ENCODE assay signal across 1 cellular context in genomic region chr20:13784893-13785715, GRCh38.
A peak's percentile ranks its signal among the peaks of the same experiment; 100 is the strongest.
TF ChIP-seq lines count a peak whose summit lies in the region.

TSS of gene ESF1 (minus strand) at chr20:13784919. CDS start at chr20:13783140, 1,779 bp downstream.
TSS of gene NDUFAF5 (plus strand) at chr20:13785028. CDS start at chr20:13785069, 41 bp downstream.

TF ChIP-seq in K562, 482 proteins besides CTCF, POLR2A, EP300 and RAD21 (continued from another document and continues in another):
- TF ChIP-seq CHD7 (IDR thresholded peaks at IDR 0.05; ENCODE audit: low read depth, low read length), result no peak
- TF ChIP-seq MED1 (CRISPR knock-in tag; IDR thresholded peaks at IDR 0.05; ENCODE audit: borderline replicate concordance), result no peak
- TF ChIP-seq RBM25 (IDR thresholded peaks at IDR 0.05; ENCODE audit: low read depth, low read length, severe bottlenecking), result no peak
- TF ChIP-seq RCOR1 (IDR thresholded peaks at IDR 0.05; ENCODE audit: borderline replicate concordance in 1 of 2, low read depth in 2 of 2, low read length in 2 of 2), result peak in 1 of 2 experiments; percentile 49; a peak in 1 of 4 replicates
- TF ChIP-seq ATF3 (IDR thresholded peaks at IDR 0.05), result no peak
- TF ChIP-seq ATF3 (CRISPR knock-in tag; conservative IDR thresholded peaks at IDR 0.05), result no peak
- TF ChIP-seq GTF2F1 (IDR thresholded peaks at IDR 0.05; ENCODE audit: low read depth, low read length), result no peak
- peak; percentile 29 for TF ChIP-seq HMGN3 (IDR thresholded peaks at IDR 0.05; ENCODE audit: borderline replicate concordance, extremely low read depth, insufficient read length, low read depth, low read length)
- TF ChIP-seq TRIM24 (IDR thresholded peaks at IDR 0.05), result peak in 1 of 2 experiments; percentile 32; a peak in 1 of 4 replicates
- no peak for TF ChIP-seq ZFP91 (CRISPR knock-in tag; IDR thresholded peaks at IDR 0.05)
- TF ChIP-seq PCBP2 (IDR thresholded peaks at IDR 0.05; ENCODE audit: low read depth, low read length, poor library complexity, severe bottlenecking), result no peak
- no peak for TF ChIP-seq IRF1 (CRISPR knock-in tag; IDR thresholded peaks at IDR 0.05; ENCODE audit: borderline replicate concordance)
- no peak for TF ChIP-seq RBM15 (IDR thresholded peaks at IDR 0.05; ENCODE audit: insufficient read depth, low read length)
- TF ChIP-seq ARHGAP35 (IDR thresholded peaks at IDR 0.05; ENCODE audit: partially characterized antibody), result no peak
- no peak for TF ChIP-seq PHTF2 (CRISPR knock-in tag; IDR thresholded peaks at IDR 0.05)
- no peak for TF ChIP-seq ZNF449 (CRISPR knock-in tag; IDR thresholded peaks at IDR 0.05)
- no peak for TF ChIP-seq MYNN (IDR thresholded peaks at IDR 0.05)
- no peak for TF ChIP-seq MYNN (CRISPR knock-in tag; IDR thresholded peaks at IDR 0.05)
- peak; percentile 82 for TF ChIP-seq L3MBTL2 (IDR thresholded peaks at IDR 0.05)
- TF ChIP-seq ILF3 (IDR thresholded peaks at IDR 0.05; ENCODE audit: borderline replicate concordance), result no peak
- TF ChIP-seq ZNF316 (IDR thresholded peaks at IDR 0.05), result no peak
- TF ChIP-seq ELK3 (CRISPR knock-in tag; IDR thresholded peaks at IDR 0.05), result no peak
- TF ChIP-seq DPF2 (IDR thresholded peaks at IDR 0.05), result no peak
- no peak for TF ChIP-seq ZNF592 (IDR thresholded peaks at IDR 0.05)
- no peak for TF ChIP-seq SFPQ (IDR thresholded peaks at IDR 0.05; ENCODE audit: low read depth, low read length)
- no peak for TF ChIP-seq FOS (IDR thresholded peaks at IDR 0.05; ENCODE audit: extremely low read depth, insufficient read length)
- TF ChIP-seq ZBTB12 (CRISPR knock-in tag; IDR thresholded peaks at IDR 0.05), result no peak
